In genomic region chr22:17783317-17783716, GRCh38 we compare ENCODE assay signal across 21 cellular contexts. TPM values are rescaled to one million over a fixed set of nuclear protein-coding genes. Genes with fewer than 3 reads are reported as not detected.
DNase-seq lines count a peak whose midpoint lies in the region; ATAC-seq and TF ChIP-seq lines count a peak whose summit lies in the region.
"Had no signal": no experiment of that assay in that cellular context is flagged by ENCODE, and none has a peak within 500 bp of the region (broad histone marks: within the 10 kb centered on the region; RNA-seq: fewer than 3 reads in every experiment).

No MANE protein-coding gene starts in this region.

- no peak overlapping the region for H3K23ac ChIP-seq in mesenchymal stem cell (ENCODE audit: low read length in 2 of 2)

- no peaks in the 10 kb centered on the region for H3K9me3 ChIP-seq in mesenchymal stem cell (ENCODE audit: control insufficient read depth, low read length)
- H3K9me3 ChIP-seq: MG63, SK-N-SH had no signal

- H2AK5ac ChIP-seq in mesenchymal stem cell (ENCODE audit: low read length, severe bottlenecking), result no peak overlapping the region

- peaks cover 0 to 14% of the 10 kb centered on the region in 2 experiments for H3K27me3 ChIP-seq in mesenchymal stem cell (ENCODE audit: control insufficient read depth in 1 of 2, insufficient read depth in 1 of 2, low read length in 2 of 2)
- H3K27me3 ChIP-seq: MG63 had no signal

- no peak overlapping the region for H3K18ac ChIP-seq in mesenchymal stem cell (ENCODE audit: low read depth in 1 of 2, low read length in 2 of 2)

- peaks cover 55% of the 10 kb centered on the region for H3K4me1 Mint-ChIP-seq in activated B cell treated with CpG ODN at 0.5 μM for 24 hours
- H3K4me1 Mint-ChIP-seq in stimulated activated naive B cell treated with anti-CD40 and anti-IgM and Interleukin-4, amounts not matched to agents 10 μg/mL and 1 μg/mL and 100 μg/mL, for 72 hours, result peaks cover 53 to 77% of the 10 kb centered on the region in 2 donors

- no peaks in the 10 kb centered on the region for H3K27me3 Mint-ChIP-seq in activated B cell treated with CpG ODN at 0.5 μM for 24 hours
- no peaks in the 10 kb centered on the region for H3K27me3 Mint-ChIP-seq in stimulated activated naive B cell treated with anti-CD40 and anti-IgM and Interleukin-4, amounts not matched to agents 10 μg/mL and 1 μg/mL and 100 μg/mL, for 72 hours

- H3K14ac ChIP-seq in mesenchymal stem cell (ENCODE audit: low read length in 2 of 2), result no peak overlapping the region

- TF ChIP-seq CTCF in activated B cell treated with CpG ODN at 0.5 μM for 24 hours (IDR thresholded peaks at IDR 0.05), result no peak

- H2BK15ac ChIP-seq in mesenchymal stem cell (ENCODE audit: low read depth, poor library complexity, severe bottlenecking), result no peak overlapping the region

- peak overlapping the region; percentile 36 for H4K91ac ChIP-seq in mesenchymal stem cell (ENCODE audit: low read length)

- H3K36me3 Mint-ChIP-seq in activated B cell treated with CpG ODN at 0.5 μM for 24 hours (ENCODE audit: low read depth), result peaks cover 17% of the 10 kb centered on the region
- H3K36me3 Mint-ChIP-seq in stimulated activated naive B cell treated with anti-CD40 and anti-IgM and Interleukin-4, amounts not matched to agents 10 μg/mL and 1 μg/mL and 100 μg/mL, for 72 hours, result peaks cover 21 to 56% of the 10 kb centered on the region in 2 donors

- no peak overlapping the region for H2BK12ac ChIP-seq in mesenchymal stem cell (ENCODE audit: low read length in 2 of 2)

- no peak overlapping the region for H2BK120ac ChIP-seq in mesenchymal stem cell (ENCODE audit: low read depth, low read length)

- intact Hi-C loops in activated B cell treated with CpG ODN at 0.5 μM for 24 hours (cut with micrococcal nuclease), result no loop called here

- H4K8ac ChIP-seq in mesenchymal stem cell (ENCODE audit: low read length), result no peak overlapping the region

- peaks cover 34% of the 10 kb centered on the region for H3K4me1 ChIP-seq in mesenchymal stem cell (ENCODE audit: control insufficient read depth, insufficient read depth, low read depth, low read length)

- POLR2A ChIA-PET in activated B cell treated with CpG ODN at 0.5 μM for 24 hours (lab: Charles Lee), result interaction anchor here (5.4 to 9.6 kb wide), 2 partner anchors 11 to 16 kb away, joined by 64 to 128 read pairs; partner anchors contain the start of gene BID

- no peak overlapping the region for H3K4me2 ChIP-seq in mesenchymal stem cell (ENCODE audit: low read length, poor library complexity, severe bottlenecking)
- H3K4me2 ChIP-seq: GM23338, KMS-11, SK-N-SH had no signal

- no peaks in the 10 kb centered on the region for H3K9me3 Mint-ChIP-seq in activated B cell treated with CpG ODN at 0.5 μM for 24 hours
- no peaks in the 10 kb centered on the region for H3K9me3 Mint-ChIP-seq in stimulated activated naive B cell treated with anti-CD40 and anti-IgM and Interleukin-4, amounts not matched to agents 10 μg/mL and 1 μg/mL and 100 μg/mL, for 72 hours

- CTCF ChIA-PET in activated B cell treated with CpG ODN at 0.5 μM for 24 hours (lab: Charles Lee), result interaction anchor here (3.2 to 5.8 kb wide), 3 partner anchors 10 to 42 kb away, joined by 21 to 63 read pairs (median 23); partner anchors contain the start of gene BID

- H2BK5ac ChIP-seq in mesenchymal stem cell (ENCODE audit: low read depth, low read length, poor library complexity, severe bottlenecking), result no peak overlapping the region

- no peak overlapping the region for H3K27ac ChIP-seq in mesenchymal stem cell (ENCODE audit: low read length, poor library complexity, severe bottlenecking)
- H3K27ac ChIP-seq: 22Rv1, KMS-11 had no signal

- H3K4me3 ChIP-seq in mesenchymal stem cell (ENCODE audit: insufficient read depth in 1 of 2, low read depth in 1 of 2, low read length in 2 of 2), result no peak overlapping the region
- H3K4me3 ChIP-seq: GM23338, MG63 had no signal

- H3K27ac Mint-ChIP-seq in activated B cell treated with CpG ODN at 0.5 μM for 24 hours, result peak overlapping the region; percentile 59
- H3K27ac Mint-ChIP-seq in stimulated activated naive B cell treated with anti-CD40 and anti-IgM and Interleukin-4, amounts not matched to agents 10 μg/mL and 1 μg/mL and 100 μg/mL, for 72 hours, result peak overlapping the region; percentile 99
- H3K27ac Mint-ChIP-seq: GM23338 had no signal

- no peak overlapping the region for H3K4me3 Mint-ChIP-seq in activated B cell treated with CpG ODN at 0.5 μM for 24 hours
- H3K4me3 Mint-ChIP-seq in stimulated activated naive B cell treated with anti-CD40 and anti-IgM and Interleukin-4, amounts not matched to agents 10 μg/mL and 1 μg/mL and 100 μg/mL, for 72 hours, result peak overlapping the region in 1 of 2 donors; percentile 41
- H3K4me3 Mint-ChIP-seq: GM23338 had no signal

- no peak for ATAC-seq in activated B cell treated with CpG ODN at 0.5 μM for 24 hours (ENCODE audit: low read depth)
- ATAC-seq in stimulated activated naive B cell treated with anti-CD40 and anti-IgM and Interleukin-4, amounts not matched to agents 10 μg/mL and 1 μg/mL and 100 μg/mL, for 72 hours (replicated peaks), result no peak
- ATAC-seq in activated CD4-positive, CD25-positive, alpha-beta regulatory T cell treated with anti-CD3 and anti-CD28 coated beads, Interleukin-2, amount 50 U/mL, for 24 hours, result no peak
- ATAC-seq in HG03108 (IDR thresholded peaks at IDR 0.05; ENCODE audit: unreplicated experiment), result no peak
- ATAC-seq: GM23338, HepG2 had no signal

- no peak overlapping the region for H2AFZ ChIP-seq in mesenchymal stem cell (ENCODE audit: low read depth, low read length)
- H2AFZ ChIP-seq: GM23338 had no signal

- H3K36me3 ChIP-seq in mesenchymal stem cell (ENCODE audit: control insufficient read depth in 1 of 2, insufficient read depth in 2 of 2, low read depth in 1 of 2, low read length in 2 of 2), result peaks cover 5 to 23% of the 10 kb centered on the region in 2 experiments
- H3K36me3 ChIP-seq: MG63 had no signal

- 93% methylated on average over 7 of the region's 8 CpGs for WGBS in mesenchymal stem cell

- no peak overlapping the region for H3K4ac ChIP-seq in mesenchymal stem cell (ENCODE audit: low read depth in 1 of 2, low read length in 2 of 2)

- peak; percentile 21 for DNase-seq in NCI-H1436 (lab: John Stamatoyannopoulos, UW)
- DNase-seq in NCI-H1436 treated with DMSO at 0.1 percent for 48 hours (lab: John Stamatoyannopoulos, UW), result no peak
- no peak for DNase-seq in activated B cell treated with CpG ODN at 0.5 μM for 24 hours
- no peak for DNase-seq in mesenchymal stem cell
- DNase-seq in stimulated activated naive B cell treated with anti-CD40 and anti-IgM and Interleukin-4, amounts not matched to agents 10 μg/mL and 1 μg/mL and 100 μg/mL, for 72 hours, result no peak
- DNase-seq in hepatic stellate cell (ENCODE audit: low spot score), result no peak
- DNase-seq: DMS 273 treated with DMSO at 0.1 percent for 48 hours, GDM1, MG63, NCI-H1092, NCI-H1694 treated with DMSO at 0.1 percent for 48 hours, NCI-H345, NCI-H526, SHP77 had no signal

- H3K79me1 ChIP-seq in mesenchymal stem cell (replicated peaks; ENCODE audit: low read length, poor library complexity, severe bottlenecking), result no peaks in the 10 kb centered on the region

- no peak overlapping the region for H3K9ac ChIP-seq in mesenchymal stem cell (ENCODE audit: low read length)
- H3K9ac ChIP-seq: KMS-11, SK-N-SH had no signal

RNA-seq across cellular contexts. Expression of gene BID, which starts 9.0 kb away (rescaled TPM):
- total RNA-seq in activated B cell treated with CpG ODN at 0.5 μM for 24 hours, result 78.9 and 81.4 TPM in 2 replicates
- polyA plus RNA-seq in mesenchymal stem cell (2013, experiment 1 of 2), result 25.7 TPM
- polyA plus RNA-seq in mesenchymal stem cell (2013, experiment 2 of 2), result 25.8 TPM
